In genomic region chr2:173402405-173402974, GRCh38 we compare ENCODE assay signal across 8 cellular contexts. TPM values are rescaled to one million over a fixed set of nuclear protein-coding genes. Genes with fewer than 3 reads are reported as not detected.
DNase-seq lines count a peak whose midpoint lies in the region; ATAC-seq and TF ChIP-seq lines count a peak whose summit lies in the region.

No MANE protein-coding gene starts in this region.

- H3K4me3 Mint-ChIP-seq in CD8-positive, alpha-beta memory T cell, result no peak overlapping the region
- H3K4me3 Mint-ChIP-seq in activated naive CD8-positive, alpha-beta T cell treated with anti-CD3 and anti-CD28 coated beads, Interleukin-2, amount 50 U/mL, for 24 hours, result no peak overlapping the region

- no peaks in the 10 kb centered on the region for H3K4me1 ChIP-seq in CD8-positive, alpha-beta memory T cell (ENCODE audit: insufficient read depth, low read length)
- H3K4me1 ChIP-seq in left ventricle myocardium inferior (peaks cover 14% of the 10 kb centered on the region), aorta (ENCODE audit: control insufficient read depth in 1 of 2, insufficient read depth in 2 of 2, low read length in 2 of 2) (no peaks in the 10 kb centered on the region)

- intact Hi-C loops in left ventricle myocardium inferior (cut with micrococcal nuclease), result loop anchor here (5.0 to 10.0 kb wide), 2 partner anchors 45 to 172 kb away; no protein-coding TSS in a partner anchor
- intact Hi-C loops in aorta (cut with DNase I), result loop anchor here (2.0 to 10.0 kb wide), 6 partner anchors 352 to 942 kb away; no protein-coding TSS in a partner anchor

- H3K27ac Mint-ChIP-seq in CD8-positive, alpha-beta memory T cell, result peak overlapping the region in 1 of 8 donors; percentile 40
- no peak overlapping the region for H3K27ac Mint-ChIP-seq in activated naive CD8-positive, alpha-beta T cell treated with anti-CD3 and anti-CD28 coated beads, Interleukin-2, amount 50 U/mL, for 24 hours

- H3K27ac ChIP-seq in CD8-positive, alpha-beta memory T cell (ENCODE audit: low read depth, low read length), result no peak overlapping the region
- H3K27ac ChIP-seq in left ventricle myocardium inferior (replicated peaks) (peak overlapping the region; percentile 23), aorta (ENCODE audit: low read depth in 1 of 2, low read length in 2 of 2) (no peak overlapping the region)

- POLR2A ChIA-PET in CD8-positive, alpha-beta memory T cell (lab: Charles Lee), result no interaction called here

- 4 to 5% methylated on average over 21 of the region's 21 CpGs for WGBS in aorta, 2 donors

- DNase-seq in CD8-positive, alpha-beta memory T cell, result peak; percentile 47 to 75 (median 57)
- DNase-seq in NCI-H1105 (lab: John Stamatoyannopoulos, UW) (peak; percentile 65), SW 1271 (lab: John Stamatoyannopoulos, UW) (peak; percentile 34 to 74), left ventricle myocardium inferior (peak; percentile 71), putamen (ENCODE audit: low spot score) (peak; percentile 69), aorta (peak; percentile 84 to 89)
- DNase-seq in activated naive CD8-positive, alpha-beta T cell treated with anti-CD3 and anti-CD28 coated beads, Interleukin-2, amount 50 U/mL, for 24 hours, result peak; percentile 80

- peaks cover 4 to 9% (median 7%) of the 10 kb centered on the region in 3 donors for H3K4me1 Mint-ChIP-seq in CD8-positive, alpha-beta memory T cell
- peaks cover 4% of the 10 kb centered on the region for H3K4me1 Mint-ChIP-seq in activated naive CD8-positive, alpha-beta T cell treated with anti-CD3 and anti-CD28 coated beads, Interleukin-2, amount 50 U/mL, for 24 hours

- peaks cover 27% of the 10 kb centered on the region for H3K27me3 ChIP-seq in CD8-positive, alpha-beta memory T cell (ENCODE audit: insufficient read depth, low read length, poor library complexity, severe bottlenecking)
- H3K27me3 ChIP-seq in left ventricle myocardium inferior (ENCODE audit: low read depth) (peaks cover 42% of the 10 kb centered on the region), aorta (ENCODE audit: control insufficient read depth in 1 of 2, insufficient read depth in 2 of 2, low read length in 1 of 2) (peaks cover 0 to 1% of the 10 kb centered on the region in 2 donors)

- ATAC-seq in GM21723 (IDR thresholded peaks at IDR 0.05; ENCODE audit: unreplicated experiment), result peak; percentile 81
- ATAC-seq in activated naive CD8-positive, alpha-beta T cell treated with anti-CD3 and anti-CD28 coated beads, Interleukin-2, amount 50 U/mL, for 24 hours, result peak; percentile 97
- ATAC-seq in aorta (ENCODE audit: low FRiP score), result peak; percentile 93

- no peak overlapping the region for H3K4me3 ChIP-seq in CD8-positive, alpha-beta memory T cell (ENCODE audit: low read length)
- H3K4me3 ChIP-seq in left ventricle myocardium inferior (peak overlapping the region; percentile 48), aorta (ENCODE audit: low read length in 2 of 2) (no peak overlapping the region)

- H3K27me3 Mint-ChIP-seq in CD8-positive, alpha-beta memory T cell, result peaks cover 38 to 77% of the 10 kb centered on the region in 2 donors
- H3K27me3 Mint-ChIP-seq in activated naive CD8-positive, alpha-beta T cell treated with anti-CD3 and anti-CD28 coated beads, Interleukin-2, amount 50 U/mL, for 24 hours, result peaks cover 56% of the 10 kb centered on the region

- H3K36me3 Mint-ChIP-seq in CD8-positive, alpha-beta memory T cell, result no peaks in the 10 kb centered on the region
- no peaks in the 10 kb centered on the region for H3K36me3 Mint-ChIP-seq in activated naive CD8-positive, alpha-beta T cell treated with anti-CD3 and anti-CD28 coated beads, Interleukin-2, amount 50 U/mL, for 24 hours (ENCODE audit: low read depth)

- peak; percentile 87 for TF ChIP-seq CTCF in left ventricle myocardium inferior (IDR thresholded peaks at IDR 0.05; ENCODE audit: borderline replicate concordance)

- H3K9me3 ChIP-seq in CD8-positive, alpha-beta memory T cell (ENCODE audit: low read length), result no peaks in the 10 kb centered on the region
- H3K9me3 ChIP-seq in left ventricle myocardium inferior (replicated peaks), result no peaks in the 10 kb centered on the region
- H3K9me3 ChIP-seq in aorta (ENCODE audit: control insufficient read depth, low read length), result no peaks in the 10 kb centered on the region

- no peaks in the 10 kb centered on the region for H3K36me3 ChIP-seq in CD8-positive, alpha-beta memory T cell (ENCODE audit: insufficient read depth, low read length)
- H3K36me3 ChIP-seq in left ventricle myocardium inferior (no peaks in the 10 kb centered on the region), aorta (ENCODE audit: control insufficient read depth in 1 of 2, insufficient read depth in 2 of 2, low read length in 1 of 2) (no peaks in the 10 kb centered on the region)

- no peaks in the 10 kb centered on the region for H3K9me3 Mint-ChIP-seq in CD8-positive, alpha-beta memory T cell
- no peaks in the 10 kb centered on the region for H3K9me3 Mint-ChIP-seq in activated naive CD8-positive, alpha-beta T cell treated with anti-CD3 and anti-CD28 coated beads, Interleukin-2, amount 50 U/mL, for 24 hours

- CTCF ChIA-PET in CD8-positive, alpha-beta memory T cell (lab: Charles Lee), result interaction anchor here (0.8 to 5.5 kb wide), 14 partner anchors 9 to 945 kb away, joined by 3 to 47 read pairs (median 4); partner anchors contain the start of gene SP9

RNA-seq across cellular contexts. Expression of gene CDCA7, which starts 47.8 kb away (rescaled TPM):
- total RNA-seq in CD8-positive, alpha-beta memory T cell, result 10 to 100 TPM; 23.5 to 25.9 TPM
- 5.0 TPM for polyA plus RNA-seq in CD8-positive, alpha-beta memory T cell
- total RNA-seq in left ventricle myocardium inferior (0.96 TPM), aorta (1 to 10 TPM; 1.0 to 2.8 TPM)
- 1 to 10 TPM in 1 of 2 donors, under 1 TPM in 1; 0.10 to 1.5 TPM for polyA plus RNA-seq in aorta

Comparison
In these comparisons a context has a peak if more than half of its experiments do, and no peak if none do; other contexts are left out.
1. RNA of gene CDCA7, which starts 47.8 kb away (total RNA-seq): 23.5 to 25.9 TPM in CD8-positive, alpha-beta memory T cell; 1.0 to 2.8 TPM in aorta and 0.96 TPM in left ventricle myocardium inferior (single experiment); every median in the first group is over 4 times any median in the second.
2. Peak in every context shown above with its lines, with median percentiles within 50 percentile points of each other: DNase-seq and ATAC-seq.